In the genomic region with DNA sequence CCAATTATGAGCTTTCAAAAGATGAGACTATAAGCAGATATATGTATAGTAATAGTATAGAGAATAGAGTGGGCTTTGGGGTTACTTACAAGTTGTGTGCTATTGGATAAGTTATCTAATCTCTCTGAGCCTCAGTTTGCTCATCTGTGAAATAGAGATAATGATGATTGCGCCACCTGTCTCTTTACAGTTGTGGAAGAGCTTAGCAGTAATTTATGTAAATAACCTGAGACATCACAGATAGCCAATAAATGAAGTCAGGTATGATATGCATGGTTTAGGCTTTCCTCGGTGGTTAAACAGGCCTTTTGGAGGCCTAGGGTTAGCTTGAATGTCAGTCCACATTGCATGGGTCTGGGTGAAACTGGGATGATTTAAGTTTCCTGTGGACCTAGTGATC, we compare ENCODE assay signal across 27 cellular contexts. TPM values are rescaled to one million over a fixed set of nuclear protein-coding genes. Genes with fewer than 3 reads are reported as not detected.
"Had no signal": no experiment of that assay in that cellular context is flagged by ENCODE, and none has a peak within 500 bp of the region (broad histone marks: within the 10 kb centered on the region; RNA-seq: fewer than 3 reads in every experiment).

No MANE protein-coding gene starts in this region.

- H3K9me3 Mint-ChIP-seq: activated CD4-positive, alpha-beta T cell treated with anti-CD3 and anti-CD28 coated beads, Interleukin-2, amount 10 ng/mL, durations not matched to agents 7 days and 5 days; activated CD8-positive, alpha-beta T cell treated with anti-CD3 and anti-CD28 coated beads for 36 hours; activated naive CD4-positive, alpha-beta T cell treated with anti-CD3 and anti-CD28 coated beads, Interleukin-2, amount 50 U/mL, for 24 hours; activated T-helper 1 cell treated with anti-CD3 and anti-CD28 coated beads, Interleukin-12 subunit alpha, Interleukin-12 subunit beta, Interleukin-2, Interleukin-4 antibody, amounts not matched to agents 30 ng/mL and 10 ng/mL and 1 ng/mL, durations not matched to agents 14 hours and 24 hours and 36 hours; memory B cell; natural killer cell treated with Interleukin-12 subunit alpha and Interleukin-12 subunit beta and Interleukin-15 and Interleukin-18, amount 100 ng/mL, for 72 hours; stimulated activated naive CD8-positive, alpha-beta T cell treated with anti-CD3 and anti-CD28 coated beads, Interleukin-15, amount 100 ng/mL, for 72 hours; T-cell; T-helper 2 cell treated with Interferon-gamma antibody and Interleukin-4, amounts not matched to agents 5 μg/mL and 100 μg/mL, for 36 hours had no signal

- H3K4me3 Mint-ChIP-seq: activated CD4-positive, alpha-beta T cell treated with anti-CD3 and anti-CD28 coated beads, Interleukin-2, amount 10 ng/mL, durations not matched to agents 7 days and 5 days; activated CD8-positive, alpha-beta memory T cell treated with anti-CD3 and anti-CD28 coated beads, Interleukin-2, amount 10 ng/mL, durations not matched to agents 7 days and 5 days; activated CD8-positive, alpha-beta T cell treated with anti-CD3 and anti-CD28 coated beads for 36 hours; activated naive CD4-positive, alpha-beta T cell treated with anti-CD3 and anti-CD28 coated beads, Interleukin-2, amount 50 U/mL, for 24 hours; activated T-helper 1 cell treated with anti-CD3 and anti-CD28 coated beads, Interleukin-12 subunit alpha, Interleukin-12 subunit beta, Interleukin-2, Interleukin-4 antibody, amounts not matched to agents 30 ng/mL and 10 ng/mL and 1 ng/mL, durations not matched to agents 14 hours and 24 hours and 36 hours; memory B cell; natural killer cell treated with Interleukin-12 subunit alpha and Interleukin-12 subunit beta and Interleukin-15 and Interleukin-18, amount 100 ng/mL, for 72 hours; stimulated activated naive CD8-positive, alpha-beta T cell treated with anti-CD3 and anti-CD28 coated beads, Interleukin-15, amount 100 ng/mL, for 72 hours; T-cell; T-helper 2 cell treated with Interferon-gamma antibody and Interleukin-4, amounts not matched to agents 5 μg/mL and 100 μg/mL, for 36 hours had no signal

- FAIRE-seq: frontal cortex had no signal

- H3K27ac ChIP-seq: brain microvascular endothelial cell, esophagus muscularis mucosa, ovary, prostate gland, VCaP had no signal

- ATAC-seq: activated CD4-positive, CD25-positive, alpha-beta regulatory T cell treated with anti-CD3 and anti-CD28 coated beads, Interleukin-2, amount 50 U/mL, for 24 hours; activated CD8-positive, alpha-beta memory T cell treated with anti-CD3 and anti-CD28 coated beads, Interleukin-2, amount 10 ng/mL, durations not matched to agents 7 days and 5 days; activated CD8-positive, alpha-beta T cell treated with anti-CD3 and anti-CD28 coated beads for 36 hours; natural killer cell treated with Interleukin-12 subunit alpha and Interleukin-12 subunit beta and Interleukin-15 and Interleukin-18, amount 100 ng/mL, for 72 hours; stimulated activated naive CD8-positive, alpha-beta T cell treated with anti-CD3 and anti-CD28 coated beads, Interleukin-15, amount 100 ng/mL, for 72 hours; T-cell had no signal

- H3K27me3 ChIP-seq: brain microvascular endothelial cell, esophagus muscularis mucosa, ovary had no signal

- DNase-seq: activated CD4-positive, alpha-beta T cell treated with anti-CD3 and anti-CD28 coated beads, Interleukin-2, amount 10 ng/mL, durations not matched to agents 7 days and 5 days; activated CD8-positive, alpha-beta memory T cell treated with anti-CD3 and anti-CD28 coated beads, Interleukin-2, amount 10 ng/mL, durations not matched to agents 7 days and 5 days; activated CD8-positive, alpha-beta T cell treated with anti-CD3 and anti-CD28 coated beads for 36 hours; activated gamma-delta T cell; activated T-cell treated with anti-CD3 and anti-CD28 coated beads for 4 hours; aorta; brain microvascular endothelial cell; central memory CD4-positive, alpha-beta T cell; effector memory CD4-positive, alpha-beta T cell; glutamatergic neuron; hypothalamus; left ventricle myocardium superior; ovary; stimulated activated CD4-positive, alpha-beta T cell treated with anti-CD3 and anti-CD28 coated beads, Interleukin-12 subunit alpha, Interleukin-12 subunit beta, amount 100 ng/mL, for 4 hours; stimulated activated naive CD8-positive, alpha-beta T cell treated with anti-CD3 and anti-CD28 coated beads, Interleukin-15, amount 100 ng/mL, for 72 hours; T-cell; trophoblast cell had no signal

- H3K4me1 ChIP-seq: prostate gland had no signal

- H3K27ac Mint-ChIP-seq: activated CD4-positive, alpha-beta T cell treated with anti-CD3 and anti-CD28 coated beads, Interleukin-2, amount 10 ng/mL, durations not matched to agents 7 days and 5 days; activated CD8-positive, alpha-beta memory T cell treated with anti-CD3 and anti-CD28 coated beads, Interleukin-2, amount 10 ng/mL, durations not matched to agents 7 days and 5 days; activated CD8-positive, alpha-beta T cell treated with anti-CD3 and anti-CD28 coated beads for 36 hours; activated naive CD4-positive, alpha-beta T cell treated with anti-CD3 and anti-CD28 coated beads, Interleukin-2, amount 50 U/mL, for 24 hours; activated T-helper 1 cell treated with anti-CD3 and anti-CD28 coated beads, Interleukin-12 subunit alpha, Interleukin-12 subunit beta, Interleukin-2, Interleukin-4 antibody, amounts not matched to agents 30 ng/mL and 10 ng/mL and 1 ng/mL, durations not matched to agents 14 hours and 24 hours and 36 hours; memory B cell; natural killer cell treated with Interleukin-12 subunit alpha and Interleukin-12 subunit beta and Interleukin-15 and Interleukin-18, amount 100 ng/mL, for 72 hours; T-cell; T-helper 2 cell treated with Interferon-gamma antibody and Interleukin-4, amounts not matched to agents 5 μg/mL and 100 μg/mL, for 36 hours had no signal

- H3K36me3 ChIP-seq: brain microvascular endothelial cell, esophagus muscularis mucosa, ovary, prostate gland had no signal

- H3K4me1 Mint-ChIP-seq: activated CD4-positive, alpha-beta T cell treated with anti-CD3 and anti-CD28 coated beads, Interleukin-2, amount 10 ng/mL, durations not matched to agents 7 days and 5 days; activated naive CD4-positive, alpha-beta T cell treated with anti-CD3 and anti-CD28 coated beads, Interleukin-2, amount 50 U/mL, for 24 hours; memory B cell; stimulated activated naive CD8-positive, alpha-beta T cell treated with anti-CD3 and anti-CD28 coated beads, Interleukin-15, amount 100 ng/mL, for 72 hours had no signal

- H3K9me3 ChIP-seq: esophagus muscularis mucosa, ovary, prostate gland had no signal

- H3K4me3 ChIP-seq: esophagus muscularis mucosa, ovary, prostate gland had no signal

- H3K36me3 Mint-ChIP-seq: activated CD8-positive, alpha-beta memory T cell treated with anti-CD3 and anti-CD28 coated beads, Interleukin-2, amount 10 ng/mL, durations not matched to agents 7 days and 5 days; activated naive CD4-positive, alpha-beta T cell treated with anti-CD3 and anti-CD28 coated beads, Interleukin-2, amount 50 U/mL, for 24 hours; memory B cell; natural killer cell treated with Interleukin-12 subunit alpha and Interleukin-12 subunit beta and Interleukin-15 and Interleukin-18, amount 100 ng/mL, for 72 hours; T-cell had no signal

RNA-seq across cellular contexts. Expression of gene SCUBE3, which starts 29.8 kb away (rescaled TPM):
- total RNA-seq: activated CD4-positive, alpha-beta T cell treated with anti-CD3 and anti-CD28 coated beads, Interleukin-2, amount 10 ng/mL, durations not matched to agents 7 days and 5 days; activated CD8-positive, alpha-beta T cell treated with anti-CD3 and anti-CD28 coated beads for 36 hours; activated T-helper 1 cell treated with anti-CD3 and anti-CD28 coated beads, Interleukin-12 subunit alpha, Interleukin-12 subunit beta, Interleukin-2, Interleukin-4 antibody, amounts not matched to agents 30 ng/mL and 10 ng/mL and 1 ng/mL, durations not matched to agents 14 hours and 24 hours and 36 hours had no signal

RNA-seq across cellular contexts. Expression of gene TCP11, which starts 42.8 kb away (rescaled TPM):
- total RNA-seq: activated CD4-positive, alpha-beta T cell treated with anti-CD3 and anti-CD28 coated beads, Interleukin-2, amount 10 ng/mL, durations not matched to agents 7 days and 5 days; activated CD8-positive, alpha-beta memory T cell treated with anti-CD3 and anti-CD28 coated beads, Interleukin-2, amount 10 ng/mL, durations not matched to agents 7 days and 5 days; activated CD8-positive, alpha-beta T cell treated with anti-CD3 and anti-CD28 coated beads for 36 hours; activated T-helper 1 cell treated with anti-CD3 and anti-CD28 coated beads, Interleukin-12 subunit alpha, Interleukin-12 subunit beta, Interleukin-2, Interleukin-4 antibody, amounts not matched to agents 30 ng/mL and 10 ng/mL and 1 ng/mL, durations not matched to agents 14 hours and 24 hours and 36 hours; left ventricle myocardium superior; natural killer cell treated with Interleukin-12 subunit alpha and Interleukin-12 subunit beta and Interleukin-15 and Interleukin-18, amount 100 ng/mL, for 72 hours; T-cell had no signal
- polyA plus RNA-seq: aorta had no signal
